In the genomic region with DNA sequence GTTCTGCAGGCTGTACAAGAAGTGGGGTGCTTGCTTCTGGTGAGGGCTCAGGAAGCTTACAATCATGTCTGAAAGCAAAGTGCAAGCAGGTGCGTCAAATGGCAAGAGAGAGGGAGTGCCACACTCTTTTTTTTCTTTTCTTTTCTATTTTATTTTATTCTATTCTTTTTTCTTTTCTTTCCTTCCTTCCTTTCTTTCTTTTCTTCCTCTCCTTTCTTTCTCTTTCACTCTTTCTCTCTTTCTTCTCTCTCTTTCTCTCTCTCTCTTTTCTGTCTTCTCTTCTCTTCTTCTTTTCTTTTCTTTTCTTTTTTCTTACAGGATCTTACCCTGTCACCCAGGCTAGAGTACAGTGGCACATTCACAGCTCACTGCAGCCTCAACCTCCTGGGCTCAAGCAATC, we compare ENCODE assay signal across 1 cellular context.
TF ChIP-seq lines count a peak whose summit lies in the region.

No MANE protein-coding gene starts in this region.

TF ChIP-seq in WTC11, 78 proteins besides CTCF, POLR2A, EP300 and RAD21:
- TF ChIP-seq, protein P1, sequence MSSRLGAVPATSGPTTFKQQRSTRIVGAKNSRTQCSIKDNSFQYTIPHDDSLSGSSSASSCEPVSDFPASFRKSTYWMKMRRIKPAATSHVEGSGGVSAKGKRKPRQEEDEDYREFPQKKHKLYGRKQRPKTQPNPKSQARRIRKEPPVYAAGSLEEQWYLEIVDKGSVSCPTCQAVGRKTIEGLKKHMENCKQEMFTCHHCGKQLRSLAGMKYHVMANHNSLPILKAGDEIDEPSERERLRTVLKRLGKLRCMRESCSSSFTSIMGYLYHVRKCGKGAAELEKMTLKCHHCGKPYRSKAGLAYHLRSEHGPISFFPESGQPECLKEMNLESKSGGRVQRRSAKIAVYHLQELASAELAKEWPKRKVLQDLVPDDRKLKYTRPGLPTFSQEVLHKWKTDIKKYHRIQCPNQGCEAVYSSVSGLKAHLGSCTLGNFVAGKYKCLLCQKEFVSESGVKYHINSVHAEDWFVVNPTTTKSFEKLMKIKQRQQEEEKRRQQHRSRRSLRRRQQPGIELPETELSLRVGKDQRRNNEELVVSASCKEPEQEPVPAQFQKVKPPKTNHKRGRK (CRISPR knock-in tag; IDR thresholded peaks at IDR 0.05; ENCODE audit: borderline replicate concordance) = peak; percentile 69; the same call in 1 of the 2 replicates
- TF ChIP-seq ZNF396 (CRISPR knock-in tag; IDR thresholded peaks at IDR 0.05; ENCODE audit: borderline replicate concordance) = no peak
